15 cellular contexts compared by ENCODE assay signal in the genomic region with DNA sequence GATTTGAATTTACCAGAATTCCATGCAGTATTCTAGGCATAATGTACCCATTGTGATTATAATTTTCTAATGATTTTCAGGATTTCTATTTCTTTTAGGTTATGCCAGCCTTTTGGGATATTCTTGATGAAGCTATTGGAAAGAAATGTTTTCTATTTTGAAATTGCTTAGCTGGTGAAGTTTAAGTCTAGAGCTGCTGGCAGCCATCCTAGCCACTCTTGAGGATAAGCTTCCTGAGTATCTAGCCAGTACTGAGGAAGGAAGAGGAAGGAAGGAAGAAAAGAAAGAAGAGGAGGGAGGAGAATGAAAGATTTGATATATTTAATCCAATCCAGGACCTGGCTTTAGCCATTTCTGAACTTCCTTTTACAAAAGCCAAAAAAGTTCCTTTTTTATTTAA.
DNase-seq lines count a peak whose midpoint lies in the region; ATAC-seq, FAIRE-seq and TF ChIP-seq lines count a peak whose summit lies in the region.
"Had no signal": no experiment of that assay in that cellular context is flagged by ENCODE, and none has a peak within 500 bp of the region (broad histone marks: within the 10 kb centered on the region; RNA-seq: fewer than 3 reads in every experiment).

No MANE protein-coding gene starts in this region.

- no peak overlapping the region for H3K27ac Mint-ChIP-seq in activated CD4-positive, alpha-beta memory T cell treated with anti-CD3 and anti-CD28 coated beads for 36 hours
- H3K27ac Mint-ChIP-seq: CD4-positive, CD25-positive, alpha-beta regulatory T cell had no signal

- no peak overlapping the region for H3K23ac ChIP-seq in mesenchymal stem cell (ENCODE audit: low read length in 2 of 2)

- H3K4me2 ChIP-seq in endothelial cell of umbilical vein (ENCODE audit: insufficient read depth, low read length) (no peak overlapping the region), mesenchymal stem cell (ENCODE audit: low read length, poor library complexity, severe bottlenecking) (no peak overlapping the region)

- no peak overlapping the region for H3K9ac ChIP-seq in endothelial cell of umbilical vein (replicated peaks; ENCODE audit: extremely low read depth, insufficient read depth, low read length)
- H3K9ac ChIP-seq in mesenchymal stem cell (ENCODE audit: low read length): peak overlapping the region; percentile 36
- H3K9ac ChIP-seq: BLaER1 treated with 17β-estradiol and CSF1 and Interleukin-3, amounts not matched to agents 10 nM and 100 nM had no signal

- H3K9me1 ChIP-seq in endothelial cell of umbilical vein (replicated peaks; ENCODE audit: control insufficient read depth, extremely low read depth, insufficient read depth, low read length): no peaks in the 10 kb centered on the region

- H3K79me1 ChIP-seq in mesenchymal stem cell (replicated peaks; ENCODE audit: low read length, poor library complexity, severe bottlenecking): no peaks in the 10 kb centered on the region

- no peak overlapping the region for H4K91ac ChIP-seq in mesenchymal stem cell (ENCODE audit: low read length)

- H4K20me1 ChIP-seq in endothelial cell of umbilical vein (replicated peaks; ENCODE audit: control insufficient read depth, extremely low read depth, insufficient read depth, low read length): no peaks in the 10 kb centered on the region
- H4K20me1 ChIP-seq: BLaER1 treated with 17β-estradiol and CSF1 and Interleukin-3, amounts not matched to agents 10 nM and 100 nM had no signal

- no peak overlapping the region for H3K18ac ChIP-seq in mesenchymal stem cell (ENCODE audit: low read depth in 1 of 2, low read length in 2 of 2)

- peaks cover 2% of the 10 kb centered on the region for H3K27me3 Mint-ChIP-seq in activated CD4-positive, alpha-beta memory T cell treated with anti-CD3 and anti-CD28 coated beads for 36 hours

- H2BK120ac ChIP-seq in mesenchymal stem cell (ENCODE audit: low read depth, low read length): no peak overlapping the region

- H3K4me3 ChIP-seq in right cardiac atrium (ENCODE audit: low read length) (no peak overlapping the region), endothelial cell of umbilical vein (replicated peaks in 1 of 3; ENCODE audit: insufficient read depth in 1 of 3, low read depth in 1 of 3, low read length in 3 of 3) (no peak overlapping the region), mesenchymal stem cell (ENCODE audit: insufficient read depth in 1 of 2, low read depth in 1 of 2, low read length in 2 of 2) (no peak overlapping the region)
- H3K4me3 ChIP-seq: BLaER1 treated with 17β-estradiol and CSF1 and Interleukin-3, amounts not matched to agents 10 nM and 100 nM; GM12878; HAP-1 had no signal

- H2BK12ac ChIP-seq in mesenchymal stem cell (ENCODE audit: low read length in 2 of 2): no peak overlapping the region

- H3K27ac ChIP-seq in right cardiac atrium (ENCODE audit: low read length): no peak overlapping the region
- no peak overlapping the region for H3K27ac ChIP-seq in endothelial cell of umbilical vein (ENCODE audit: insufficient read depth, low read depth, low read length)
- no peak overlapping the region for H3K27ac ChIP-seq in mesenchymal stem cell (ENCODE audit: low read length, poor library complexity, severe bottlenecking)
- H3K27ac ChIP-seq: BLaER1 treated with 17β-estradiol and CSF1 and Interleukin-3, amounts not matched to agents 10 nM and 100 nM had no signal

- no peaks in the 10 kb centered on the region for H3K4me1 Mint-ChIP-seq in activated CD4-positive, alpha-beta memory T cell treated with anti-CD3 and anti-CD28 coated beads for 36 hours (ENCODE audit: low read depth)

- no peak overlapping the region for H2AK5ac ChIP-seq in mesenchymal stem cell (ENCODE audit: low read length, severe bottlenecking)

- H3K4ac ChIP-seq in mesenchymal stem cell (ENCODE audit: low read depth in 1 of 2, low read length in 2 of 2): no peak overlapping the region

- H2BK5ac ChIP-seq in mesenchymal stem cell (ENCODE audit: low read depth, low read length, poor library complexity, severe bottlenecking): no peak overlapping the region

- no peak for TF ChIP-seq POLR2A in endothelial cell of umbilical vein (IDR thresholded peaks at IDR 0.05; ENCODE audit: low read depth, low read length)

- POLR2A ChIA-PET in endothelial cell of umbilical vein (lab: Charles Lee): no interaction called here
- POLR2A ChIA-PET in activated CD4-positive, alpha-beta memory T cell treated with anti-CD3 and anti-CD28 coated beads for 36 hours (lab: Charles Lee): no interaction called here

- no peak overlapping the region for H2BK15ac ChIP-seq in mesenchymal stem cell (ENCODE audit: low read depth, poor library complexity, severe bottlenecking)

- intact Hi-C loops in right cardiac atrium (cut with DNase I) (no loop called here), Right ventricle myocardium inferior (cut with DNase I) (no loop called here), endothelial cell of umbilical vein (cut with micrococcal nuclease) (no loop called here)
- intact Hi-C loops in activated CD4-positive, alpha-beta memory T cell treated with anti-CD3 and anti-CD28 coated beads for 36 hours (cut with micrococcal nuclease): no loop called here

- ATAC-seq in right cardiac atrium (no peak), Right ventricle myocardium inferior (no peak)
- ATAC-seq: GM12878 had no signal

- no peaks in the 10 kb centered on the region for H3K36me3 Mint-ChIP-seq in activated CD4-positive, alpha-beta memory T cell treated with anti-CD3 and anti-CD28 coated beads for 36 hours
- H3K36me3 Mint-ChIP-seq: CD4-positive, CD25-positive, alpha-beta regulatory T cell had no signal

- H3K4me3 Mint-ChIP-seq in activated CD4-positive, alpha-beta memory T cell treated with anti-CD3 and anti-CD28 coated beads for 36 hours: no peak overlapping the region
- H3K4me3 Mint-ChIP-seq: CD4-positive, CD25-positive, alpha-beta regulatory T cell had no signal

- H3K36me3 ChIP-seq in endothelial cell of umbilical vein (ENCODE audit: control insufficient read depth in 2 of 2, extremely low read depth in 1 of 2, insufficient read depth in 2 of 2, low read length in 2 of 2) (no peaks in the 10 kb centered on the region), mesenchymal stem cell (ENCODE audit: control insufficient read depth in 1 of 2, insufficient read depth in 2 of 2, low read depth in 1 of 2, low read length in 2 of 2) (no peaks in the 10 kb centered on the region)
- H3K36me3 ChIP-seq: BLaER1 treated with 17β-estradiol and CSF1 and Interleukin-3, amounts not matched to agents 10 nM and 100 nM; HAP-1 had no signal

- no peak overlapping the region for H4K8ac ChIP-seq in mesenchymal stem cell (ENCODE audit: low read length)

- dilution Hi-C loops in endothelial cell of umbilical vein (cut with MboI; ENCODE audit: extremely low pct_ligation_motif_present, low sequenced_read_pairs): no loop called here

- BruUV-seq in endothelial cell of umbilical vein (replicated peaks; lab: Mats Ljungman, UMichigan): no TSS peak

- H3K79me2 ChIP-seq in endothelial cell of umbilical vein (ENCODE audit: control insufficient read depth, insufficient read depth, low read length): no peaks in the 10 kb centered on the region

- peak overlapping the region; percentile 8 for H2AFZ ChIP-seq in endothelial cell of umbilical vein (ENCODE audit: low read depth, low read length)
- no peak overlapping the region for H2AFZ ChIP-seq in mesenchymal stem cell (ENCODE audit: low read depth, low read length)

- DNase-seq in right cardiac atrium (peak in 2 of 3 donors; percentile 31 to 64), Right ventricle myocardium inferior (ENCODE audit: missing footprints) (no peak), endothelial cell of umbilical vein (ENCODE audit: low read depth, low spot score) (no peak), mesenchymal stem cell (no peak), superior temporal gyrus (ENCODE audit: extremely low spot score) (no peak)
- DNase-seq in stimulated activated CD4-positive, alpha-beta T cell treated with anti-CD3 and anti-CD28 coated beads, Interleukin-4, amount 100 ng/mL, for 4 hours: no peak
- DNase-seq in activated CD4-positive, alpha-beta memory T cell treated with anti-CD3 and anti-CD28 coated beads for 36 hours: no peak
- DNase-seq: 8988T; CD4-positive, CD25-positive, alpha-beta regulatory T cell; DMS53; GOT3 had no signal

- H3K9me3 ChIP-seq in right cardiac atrium (ENCODE audit: control insufficient read depth, low read length) (peaks cover 2% of the 10 kb centered on the region), endothelial cell of umbilical vein (replicated peaks; ENCODE audit: control insufficient read depth, insufficient read depth, low read length) (no peaks in the 10 kb centered on the region), mesenchymal stem cell (ENCODE audit: control insufficient read depth, low read length) (no peaks in the 10 kb centered on the region)
- H3K9me3 ChIP-seq: BLaER1 treated with 17β-estradiol and CSF1 and Interleukin-3, amounts not matched to agents 10 nM and 100 nM; HAP-1 had no signal

- H3K9me3 Mint-ChIP-seq in activated CD4-positive, alpha-beta memory T cell treated with anti-CD3 and anti-CD28 coated beads for 36 hours: no peaks in the 10 kb centered on the region
- H3K9me3 Mint-ChIP-seq: CD4-positive, CD25-positive, alpha-beta regulatory T cell had no signal

- FAIRE-seq in endothelial cell of umbilical vein (lab: Jason Lieb, UNC): no peak
- FAIRE-seq: GM12878, GM18507 had no signal

- no peaks in the 10 kb centered on the region for H3K4me1 ChIP-seq in right cardiac atrium (ENCODE audit: control insufficient read depth, insufficient read depth, low read length)
- H3K4me1 ChIP-seq in endothelial cell of umbilical vein (ENCODE audit: control insufficient read depth, extremely low read depth, insufficient read depth, low read length): peaks cover 4% of the 10 kb centered on the region
- H3K4me1 ChIP-seq in mesenchymal stem cell (ENCODE audit: control insufficient read depth, insufficient read depth, low read depth, low read length): no peaks in the 10 kb centered on the region
- H3K4me1 ChIP-seq: HAP-1 had no signal

- no peak for TF ChIP-seq CTCF in endothelial cell of umbilical vein (IDR thresholded peaks at IDR 0.05; ENCODE audit: extremely low read depth in 1 of 2, insufficient read depth in 1 of 2, low read depth in 1 of 2, low read length in 2 of 2)

- H3K14ac ChIP-seq in mesenchymal stem cell (ENCODE audit: low read length in 2 of 2): no peak overlapping the region

- CTCF ChIA-PET in endothelial cell of umbilical vein (lab: Charles Lee): interaction anchor here (1.2 to 9.3 kb wide), 5 partner anchors 19 to 562 kb away, joined by 3 to 153 read pairs (median 9); a partner anchor contains a TSS
- CTCF ChIA-PET in activated CD4-positive, alpha-beta memory T cell treated with anti-CD3 and anti-CD28 coated beads for 36 hours (lab: Charles Lee): interaction anchor here (0.9 kb wide), 1 partner anchor 19 kb away, joined by 3 read pairs; no protein-coding TSS in a partner anchor

- H3K27me3 ChIP-seq in right cardiac atrium (ENCODE audit: control insufficient read depth, insufficient read depth) (no peaks in the 10 kb centered on the region), endothelial cell of umbilical vein (ENCODE audit: control insufficient read depth in 2 of 2, insufficient read depth in 2 of 2, low read length in 2 of 2) (no peaks in the 10 kb centered on the region), mesenchymal stem cell (ENCODE audit: control insufficient read depth in 1 of 2, insufficient read depth in 1 of 2, low read length in 2 of 2) (peaks cover 0 to under 1% of the 10 kb centered on the region in 2 experiments)
- H3K27me3 ChIP-seq: BLaER1 treated with 17β-estradiol and CSF1 and Interleukin-3, amounts not matched to agents 10 nM and 100 nM had no signal

Comparison
In these comparisons a context has a peak if more than half of its experiments do, and no peak if none do; other contexts are left out.
1. DNase-seq: peak in right cardiac atrium (2 of 3); none in Right ventricle myocardium inferior (single experiment), endothelial cell of umbilical vein (single experiment), mesenchymal stem cell (single experiment), superior temporal gyrus (single experiment), stimulated activated CD4-positive, alpha-beta T cell treated with anti-CD3 and anti-CD28 coated beads, Interleukin-4, amount 100 ng/mL, for 4 hours (0 of 2) and activated CD4-positive, alpha-beta memory T cell treated with anti-CD3 and anti-CD28 coated beads for 36 hours (single experiment).